11 cellular contexts compared by ENCODE assay signal in genomic region chr1:234214911-234215892, GRCh38.
A peak's percentile ranks its signal among the peaks of the same experiment; 100 is the strongest.
DNase-seq lines count a peak whose midpoint lies in the region; ATAC-seq and TF ChIP-seq lines count a peak whose summit lies in the region.
"Had no signal": no experiment of that assay in that cellular context is flagged by ENCODE, and none has a peak within 500 bp of the region (broad histone marks: within the 10 kb centered on the region; RNA-seq: fewer than 3 reads in every experiment).

No MANE protein-coding gene starts in this region.

- H3K9me3 ChIP-seq in A673 (ENCODE audit: low read depth, low read length, poor library complexity, severe bottlenecking), result no peaks in the 10 kb centered on the region
- H3K9me3 ChIP-seq in HEK293 (ENCODE audit: control insufficient read depth, insufficient read depth, low read depth, low read length), result no peaks in the 10 kb centered on the region
- H3K9me3 ChIP-seq in right lobe of liver, result no peaks in the 10 kb centered on the region

- no TSS peak for BruUV-seq in A673 (replicated peaks; lab: Mats Ljungman, UMichigan)
- BruUV-seq in MCF 10A (replicated peaks; lab: Mats Ljungman, UMichigan), result no TSS peak

- H3K27me3 Mint-ChIP-seq in MCF 10A (ENCODE audit: insufficient read depth, unreplicated experiment), result no peaks in the 10 kb centered on the region

- H3K36me3 ChIP-seq in A673 (ENCODE audit: insufficient read depth, low read length, poor library complexity, severe bottlenecking), result peaks cover 15% of the 10 kb centered on the region
- no peaks in the 10 kb centered on the region for H3K36me3 ChIP-seq in HEK293 (ENCODE audit: control insufficient read depth in 2 of 2, insufficient read depth in 1 of 2, low read length in 2 of 2)
- H3K36me3 ChIP-seq in right lobe of liver, result no peaks in the 10 kb centered on the region

- H3K27me3 ChIP-seq in A673 (replicated peaks; ENCODE audit: insufficient read depth, low read depth, low read length, poor library complexity) (no peaks in the 10 kb centered on the region), right lobe of liver (no peaks in the 10 kb centered on the region)

- H3K27ac Mint-ChIP-seq in MCF 10A (ENCODE audit: low read depth, unreplicated experiment), result no peak overlapping the region
- H3K27ac Mint-ChIP-seq: HFFc6 had no signal

- POLR2A ChIA-PET in A673 (lab: Charles Lee; ENCODE audit: low non-redundant PET), result no interaction called here
- POLR2A ChIA-PET in HEK293 (lab: Yijun Ruan, JAX), result no interaction called here
- POLR2A ChIA-PET in MCF 10A (lab: Yijun Ruan, JAX), result interaction anchor here (0.6 to 1.1 kb wide), 2 partner anchors 11 to 82 kb away, joined by 3 to 4 read pairs; no protein-coding TSS in a partner anchor

- ATAC-seq in right lobe of liver, result peak in 3 of 4 donors; percentile 33 to 42 (median 41)
- no peak for ATAC-seq in GM21825 (IDR thresholded peaks at IDR 0.05; ENCODE audit: unreplicated experiment)
- no peak for ATAC-seq in GM18909 (IDR thresholded peaks at IDR 0.05; ENCODE audit: poor library complexity, unreplicated experiment)
- no peak for ATAC-seq in GM18511 (IDR thresholded peaks at IDR 0.05; ENCODE audit: unreplicated experiment)

- H3K4me1 ChIP-seq in A673 (ENCODE audit: insufficient read depth, low read length, poor library complexity, severe bottlenecking) (peaks cover 40% of the 10 kb centered on the region), HEK293 (ENCODE audit: control insufficient read depth, insufficient read depth, low read length) (no peaks in the 10 kb centered on the region), right lobe of liver (peaks cover 0 to 11% (median 0%) of the 10 kb centered on the region in 4 donors)

- no peaks in the 10 kb centered on the region for H3K36me3 Mint-ChIP-seq in MCF 10A (ENCODE audit: insufficient read depth, unreplicated experiment)

- no peaks in the 10 kb centered on the region for H3K4me1 Mint-ChIP-seq in MCF 10A (ENCODE audit: insufficient read depth, unreplicated experiment)

- TF ChIP-seq CTCF in A673 (conservative IDR thresholded peaks at IDR 0.05; ENCODE audit: low read depth, low read length), result no peak
- no peak for TF ChIP-seq CTCF in HEK293 (tag by site-specific recombination; IDR thresholded peaks at IDR 0.05)
- TF ChIP-seq CTCF in MCF 10A (IDR thresholded peaks at IDR 0.05; ENCODE audit: unreplicated experiment), result no peak
- TF ChIP-seq CTCF in right lobe of liver (IDR thresholded peaks at IDR 0.05), result no peak

- DNase-seq in A673 (ENCODE audit: low spot score), result no peak
- DNase-seq in MCF 10A (ENCODE audit: unreplicated experiment), result peak; percentile 59
- DNase-seq in right lobe of liver, result no peak
- DNase-seq in DMS153 (lab: John Stamatoyannopoulos, UW), result no peak
- DNase-seq: foreskin melanocyte, HFFc6, NCI-H1417 treated with DMSO at 0.1 percent for 48 hours had no signal

- H3K4me3 ChIP-seq in A673 (ENCODE audit: low read depth, low read length, poor library complexity, severe bottlenecking), result peak overlapping the region; percentile 83
- no peak overlapping the region for H3K4me3 ChIP-seq in HEK293 (ENCODE audit: low read depth, low read length)
- no peak overlapping the region for H3K4me3 ChIP-seq in right lobe of liver

- TF ChIP-seq POLR2A in right lobe of liver (IDR thresholded peaks at IDR 0.05), result no peak

- CTCF ChIA-PET in A673 (lab: Charles Lee) (interaction anchor here (0.6 to 1.0 kb wide), 3 partner anchors 51 to 95 kb away, joined by 3 to 4 read pairs (median 3); no protein-coding TSS in a partner anchor), HEK293 (lab: Yijun Ruan, JAX) (interaction anchor here (0.7 to 5.2 kb wide), 4 partner anchors 11 to 194 kb away, joined by 3 to 76 read pairs (median 3); no protein-coding TSS in a partner anchor), MCF 10A (lab: Yijun Ruan, JAX) (interaction anchor here (0.6 to 4.5 kb wide), 5 partner anchors 26 to 557 kb away, joined by 3 to 37 read pairs (median 4); no protein-coding TSS in a partner anchor)

- H3K27ac ChIP-seq in A673 (ENCODE audit: low read depth, low read length, poor library complexity, severe bottlenecking) (peak overlapping the region; percentile 66), HEK293 (ENCODE audit: extremely low read depth, low read depth, low read length) (no peak overlapping the region), right lobe of liver (no peak overlapping the region)

- 0% methylated on average over 1 of the region's 20 CpGs for WGBS in right lobe of liver (ENCODE audit: insufficient coverage, low coverage, low lambda C conversion rate, missing lambda C conversion rate)

- intact Hi-C loops in A673 (cut with micrococcal nuclease; ENCODE audit: unreplicated experiment) (no loop called here), MCF 10A (cut with micrococcal nuclease) (no loop called here), right lobe of liver (cut with DNase I) (no loop called here)

- H3K4me3 Mint-ChIP-seq in MCF 10A (ENCODE audit: unreplicated experiment), result peak overlapping the region; percentile 49
- H3K4me3 Mint-ChIP-seq: HFFc6 had no signal

- peaks cover 7% of the 10 kb centered on the region for H3K9me3 Mint-ChIP-seq in MCF 10A (ENCODE audit: unreplicated experiment)

TF ChIP-seq in HEK293, 187 proteins besides CTCF, POLR2A, EP300 and RAD21:
- TF ChIP-seq ZNF280D (tag by site-specific recombination; IDR thresholded peaks at IDR 0.05) (no peak), ZNF148 (tag by site-specific recombination; IDR thresholded peaks at IDR 0.05; ENCODE audit: borderline replicate concordance) (peak; percentile 5; the same call in 1 of the 2 replicates), ZNF341 (tag by site-specific recombination; IDR thresholded peaks at IDR 0.05; ENCODE audit: low read depth) (peak; percentile 79)

Comparison
In these comparisons a context has a peak if more than half of its experiments do, and no peak if none do; other contexts are left out.
1. ATAC-seq: peak in right lobe of liver (3 of 4); none in GM21825 (single experiment), GM18909 (single experiment) and GM18511 (single experiment).